Comparison of ENCODE assay signal across 13 cellular contexts in genomic region chr16:20897253-20897896, GRCh38. TPM values are rescaled to one million over a fixed set of nuclear protein-coding genes. Genes with fewer than 3 reads are reported as not detected.
DNase-seq lines count a peak whose midpoint lies in the region; ATAC-seq and TF ChIP-seq lines count a peak whose summit lies in the region.
"Had no signal": no experiment of that assay in that cellular context is flagged by ENCODE, and none has a peak within 500 bp of the region (broad histone marks: within the 10 kb centered on the region; RNA-seq: fewer than 3 reads in every experiment).

No MANE protein-coding gene starts in this region.

- H3K9me3 ChIP-seq in stomach, result no peaks in the 10 kb centered on the region
- H3K9me3 ChIP-seq: SJSA1, uterus had no signal

- no peak for DNase-seq in activated CD4-positive, alpha-beta T cell treated with anti-CD3 and anti-CD28 coated beads, Interleukin-2, amount 10 ng/mL, durations not matched to agents 24 days and 14 days
- DNase-seq in activated CD4-positive, alpha-beta T cell treated with anti-CD3 and anti-CD28 coated beads for 4 hours, result no peak
- DNase-seq in glutamatergic neuron (no peak), stomach (no peak), HEK293T (ENCODE audit: extremely low spot score) (no peak)
- DNase-seq in stimulated activated CD4-positive, alpha-beta T cell treated with anti-CD3 and anti-CD28 coated beads, Interleukin-4, amount 100 ng/mL, for 24 hours, result no peak
- DNase-seq: activated effector memory CD4-positive, alpha-beta T cell treated with anti-CD3 and anti-CD28 coated beads, Interleukin-2, amount 50 U/mL, for 16 hours; NCI-H1105; uterus had no signal

- intact Hi-C loops in activated CD4-positive, alpha-beta T cell treated with anti-CD3 and anti-CD28 coated beads, Interleukin-2, amount 10 ng/mL, durations not matched to agents 24 days and 14 days (cut with micrococcal nuclease), result no loop called here
- intact Hi-C loops in stomach (cut with DNase I; ENCODE audit: low total_unique reads), result no loop called here

- H3K27ac Mint-ChIP-seq in activated CD4-positive, alpha-beta T cell treated with anti-CD3 and anti-CD28 coated beads, Interleukin-2, amount 10 ng/mL, durations not matched to agents 24 days and 14 days, result peak overlapping the region; percentile 96
- H3K27ac Mint-ChIP-seq in activated T-helper 17 cell treated with anti-CD3 and anti-CD28 coated beads, Interleukin-2, amount 50 U/mL, for 72 hours, result peak overlapping the region; percentile 98
- no peak overlapping the region for H3K27ac Mint-ChIP-seq in glutamatergic neuron (ENCODE audit: unreplicated experiment)

- H3K4me3 ChIP-seq in stomach, result peak overlapping the region in 1 of 4 donors; percentile 71
- H3K4me3 ChIP-seq: SJSA1, skin epidermis had no signal

- TF ChIP-seq POLR2A in stomach (IDR thresholded peaks at IDR 0.05), result no peak

- H3K27me3 Mint-ChIP-seq in activated CD4-positive, alpha-beta T cell treated with anti-CD3 and anti-CD28 coated beads, Interleukin-2, amount 10 ng/mL, durations not matched to agents 24 days and 14 days, result no peaks in the 10 kb centered on the region
- H3K27me3 Mint-ChIP-seq in activated T-helper 17 cell treated with anti-CD3 and anti-CD28 coated beads, Interleukin-2, amount 50 U/mL, for 72 hours, result no peaks in the 10 kb centered on the region
- H3K27me3 Mint-ChIP-seq in glutamatergic neuron (ENCODE audit: unreplicated experiment), result peaks cover 2% of the 10 kb centered on the region

- H3K4me3 Mint-ChIP-seq in activated CD4-positive, alpha-beta T cell treated with anti-CD3 and anti-CD28 coated beads, Interleukin-2, amount 10 ng/mL, durations not matched to agents 24 days and 14 days, result peak overlapping the region; percentile 89
- peak overlapping the region; percentile 88 for H3K4me3 Mint-ChIP-seq in activated T-helper 17 cell treated with anti-CD3 and anti-CD28 coated beads, Interleukin-2, amount 50 U/mL, for 72 hours
- peak overlapping the region; percentile 16 for H3K4me3 Mint-ChIP-seq in glutamatergic neuron (ENCODE audit: unreplicated experiment)

- POLR2A ChIA-PET in HEK293T (lab: Yijun Ruan, JAX), result no interaction called here

- no peak for TF ChIP-seq EP300 in stomach (IDR thresholded peaks at IDR 0.05)

- peaks cover 6 to 51% (median 35%) of the 10 kb centered on the region in 4 donors for H3K36me3 ChIP-seq in stomach
- H3K36me3 ChIP-seq: uterus had no signal

- 73 to 87% (median 82%) methylated on average over 4 of the region's 4 CpGs for WGBS in stomach, 5 donors

- CTCF ChIA-PET in HEK293T (lab: Yijun Ruan, JAX), result no interaction called here

- ATAC-seq in activated T-helper 17 cell treated with anti-CD3 and anti-CD28 coated beads, Interleukin-2, amount 50 U/mL, for 72 hours (replicated peaks), result no peak
- ATAC-seq in HG03460 (IDR thresholded peaks at IDR 0.05; ENCODE audit: unreplicated experiment), result no peak

- no peaks in the 10 kb centered on the region for H3K27me3 ChIP-seq in stomach
- H3K27me3 ChIP-seq: SJSA1, uterus had no signal

- no peak for TF ChIP-seq CTCF in glutamatergic neuron (IDR thresholded peaks at IDR 0.05; ENCODE audit: partially characterized antibody, unreplicated experiment)
- TF ChIP-seq CTCF in stomach (IDR thresholded peaks at IDR 0.05), result no peak

- peaks cover 38 to 55% (median 47%) of the 10 kb centered on the region in 4 donors for H3K4me1 ChIP-seq in stomach

- peaks cover 52% of the 10 kb centered on the region for H3K4me1 Mint-ChIP-seq in activated CD4-positive, alpha-beta T cell treated with anti-CD3 and anti-CD28 coated beads, Interleukin-2, amount 10 ng/mL, durations not matched to agents 24 days and 14 days
- peaks cover 38% of the 10 kb centered on the region for H3K4me1 Mint-ChIP-seq in activated T-helper 17 cell treated with anti-CD3 and anti-CD28 coated beads, Interleukin-2, amount 50 U/mL, for 72 hours
- peaks cover 14% of the 10 kb centered on the region for H3K4me1 Mint-ChIP-seq in glutamatergic neuron (ENCODE audit: low read depth, unreplicated experiment)

- H3K36me3 Mint-ChIP-seq in activated CD4-positive, alpha-beta T cell treated with anti-CD3 and anti-CD28 coated beads, Interleukin-2, amount 10 ng/mL, durations not matched to agents 24 days and 14 days (ENCODE audit: low read depth), result peaks cover 45% of the 10 kb centered on the region
- H3K36me3 Mint-ChIP-seq in activated T-helper 17 cell treated with anti-CD3 and anti-CD28 coated beads, Interleukin-2, amount 50 U/mL, for 72 hours (ENCODE audit: low read depth), result peaks cover 80% of the 10 kb centered on the region
- H3K36me3 Mint-ChIP-seq in glutamatergic neuron (ENCODE audit: unreplicated experiment), result no peaks in the 10 kb centered on the region

- no peaks in the 10 kb centered on the region for H3K9me3 Mint-ChIP-seq in activated CD4-positive, alpha-beta T cell treated with anti-CD3 and anti-CD28 coated beads, Interleukin-2, amount 10 ng/mL, durations not matched to agents 24 days and 14 days
- no peaks in the 10 kb centered on the region for H3K9me3 Mint-ChIP-seq in activated T-helper 17 cell treated with anti-CD3 and anti-CD28 coated beads, Interleukin-2, amount 50 U/mL, for 72 hours
- peaks cover 14% of the 10 kb centered on the region for H3K9me3 Mint-ChIP-seq in glutamatergic neuron (ENCODE audit: unreplicated experiment)

- peak overlapping the region in 3 of 5 donors; percentile 27 to 99 (median 98) for H3K27ac ChIP-seq in stomach
- H3K27ac ChIP-seq: SJSA1 had no signal

TF ChIP-seq in HEK293T, 16 proteins besides CTCF, POLR2A, EP300 and RAD21:
- TF ChIP-seq BHLHE40 (IDR thresholded peaks at IDR 0.05; ENCODE audit: borderline replicate concordance) (no peak), SUZ12 (IDR thresholded peaks at IDR 0.05) (no peak), FOXA1 (IDR thresholded peaks at IDR 0.05) (no peak), FOXK2 (IDR thresholded peaks at IDR 0.05) (no peak), L3MBTL2 (conservative IDR thresholded peaks at IDR 0.05) (no peak), PKNOX1 (IDR thresholded peaks at IDR 0.05) (no peak), ELF4 (IDR thresholded peaks at IDR 0.05) (no peak), TARDBP (IDR thresholded peaks at IDR 0.05) (no peak), SP1 (IDR thresholded peaks at IDR 0.05) (no peak), ZNF384 (IDR thresholded peaks at IDR 0.05) (no peak), LEF1 (IDR thresholded peaks at IDR 0.05; ENCODE audit: borderline replicate concordance) (no peak), FOXM1 (IDR thresholded peaks at IDR 0.05; ENCODE audit: borderline replicate concordance) (no peak)

RNA-seq across cellular contexts. Expression of gene DCUN1D3, which starts 2.8 kb away (rescaled TPM):
- 10.8 and 12.3 TPM in 2 replicates for total RNA-seq in activated CD4-positive, alpha-beta T cell treated with anti-CD3 and anti-CD28 coated beads, Interleukin-2, amount 10 ng/mL, durations not matched to agents 24 days and 14 days
- total RNA-seq in activated T-helper 17 cell treated with anti-CD3 and anti-CD28 coated beads, Interleukin-2, amount 50 U/mL, for 72 hours, result 10 to 100 TPM; 14.7 to 25.0 TPM
- 15.3 TPM for total RNA-seq in glutamatergic neuron (ENCODE audit: unreplicated experiment)
- total RNA-seq in stomach, result 10 to 100 TPM in 4 of 5 donors, 1 to 10 TPM in 1; 3.8 to 25.7 (median 16.7) TPM
- polyA plus RNA-seq in stomach, result 1 to 10 TPM; 1.4 to 3.7 (median 2.1) TPM

RNA-seq across cellular contexts. Expression of gene LYRM1, which starts 3.2 kb away (rescaled TPM):
- total RNA-seq in activated CD4-positive, alpha-beta T cell treated with anti-CD3 and anti-CD28 coated beads, Interleukin-2, amount 10 ng/mL, durations not matched to agents 24 days and 14 days, result 20.9 and 26.5 TPM in 2 replicates
- total RNA-seq in activated T-helper 17 cell treated with anti-CD3 and anti-CD28 coated beads, Interleukin-2, amount 50 U/mL, for 72 hours, result 10 to 100 TPM; 21.0 to 39.7 TPM
- total RNA-seq in glutamatergic neuron (ENCODE audit: unreplicated experiment), result 23.2 TPM
- total RNA-seq in stomach, result 10 to 100 TPM in 4 of 5 donors, 1 to 10 TPM in 1; 6.7 to 29.7 (median 21.0) TPM
- polyA plus RNA-seq in stomach, result 10 to 100 TPM; 37.4 to 58.5 (median 43.4) TPM

Comparison
In these comparisons a context has a peak if more than half of its experiments do, and no peak if none do; other contexts are left out.
1. H3K4me3 Mint-ChIP-seq: peak in every context shown above with its lines; median percentile 89 in activated CD4-positive, alpha-beta T cell treated with anti-CD3 and anti-CD28 coated beads, Interleukin-2, amount 10 ng/mL, durations not matched to agents 24 days and 14 days; 88 in activated T-helper 17 cell treated with anti-CD3 and anti-CD28 coated beads, Interleukin-2, amount 50 U/mL, for 72 hours; 16 in glutamatergic neuron.